Comparison of ENCODE assay signal across 26 cellular contexts in genomic region chr20:50704514-50704913, GRCh38. TPM values are rescaled to one million over a fixed set of nuclear protein-coding genes. Genes with fewer than 3 reads are reported as not detected.
"Had no signal": no experiment of that assay in that cellular context is flagged by ENCODE, and none has a peak within 500 bp of the region (broad histone marks: within the 10 kb centered on the region; RNA-seq: fewer than 3 reads in every experiment).

No MANE protein-coding gene starts in this region.

- H3K9me3 ChIP-seq: adrenal gland, body of pancreas, breast epithelium, Peyer's patch had no signal

- H3K9me3 Mint-ChIP-seq: activated CD4-positive, alpha-beta T cell treated with anti-CD3 and anti-CD28 coated beads, Interleukin-2, amount 10 ng/mL, durations not matched to agents 7 days and 5 days; activated naive CD4-positive, alpha-beta T cell treated with anti-CD3 and anti-CD28 coated beads for 36 hours; activated naive CD4-positive, alpha-beta T cell treated with anti-CD3 and anti-CD28 coated beads, Interleukin-2, amount 50 U/mL, for 72 hours; activated T-cell treated with anti-CD3 and anti-CD28 coated beads, Interleukin-2, amount 50 U/mL, for 24 hours; activated T-helper 1 cell treated with anti-CD3 and anti-CD28 coated beads, Interleukin-12 subunit alpha, Interleukin-12 subunit beta, Interleukin-2, Interleukin-4 antibody, amounts not matched to agents 30 ng/mL and 10 ng/mL and 1 ng/mL, durations not matched to agents 14 hours and 24 hours and 36 hours had no signal

- H3K36me3 ChIP-seq: adrenal gland, breast epithelium, Peyer's patch had no signal

- H3K36me3 Mint-ChIP-seq: activated naive CD4-positive, alpha-beta T cell treated with anti-CD3 and anti-CD28 coated beads, Interleukin-2, amount 50 U/mL, for 72 hours had no signal

- FAIRE-seq: astrocyte had no signal

- H3K4me3 Mint-ChIP-seq: activated CD4-positive, alpha-beta T cell treated with anti-CD3 and anti-CD28 coated beads for 36 hours; activated CD4-positive, alpha-beta T cell treated with anti-CD3 and anti-CD28 coated beads, Interleukin-2, amount 10 ng/mL, durations not matched to agents 7 days and 5 days; activated CD8-positive, alpha-beta T cell treated with anti-CD3 and anti-CD28 coated beads, Interleukin-2, amount 10 ng/mL, durations not matched to agents 7 days and 5 days; activated naive CD4-positive, alpha-beta T cell treated with anti-CD3 and anti-CD28 coated beads for 36 hours; activated T-cell treated with anti-CD3 and anti-CD28 coated beads, Interleukin-2, amount 50 U/mL, for 24 hours; activated T-helper 1 cell treated with anti-CD3 and anti-CD28 coated beads, Interleukin-12 subunit alpha, Interleukin-12 subunit beta, Interleukin-2, Interleukin-4 antibody, amounts not matched to agents 30 ng/mL and 10 ng/mL and 1 ng/mL, durations not matched to agents 14 hours and 24 hours and 36 hours had no signal

- H3K4me1 ChIP-seq: adrenal gland, breast epithelium, Peyer's patch had no signal

- ATAC-seq: activated CD4-positive, alpha-beta T cell treated with anti-CD3 and anti-CD28 coated beads for 36 hours; activated CD4-positive, CD25-positive, alpha-beta regulatory T cell treated with anti-CD3 and anti-CD28 coated beads, Interleukin-2, amount 50 U/mL, for 24 hours; activated naive CD4-positive, alpha-beta T cell treated with anti-CD3 and anti-CD28 coated beads, Interleukin-2, amount 50 U/mL, for 72 hours; body of pancreas; Right ventricle myocardium inferior had no signal

- H3K27me3 ChIP-seq: adrenal gland, body of pancreas, breast epithelium, Peyer's patch had no signal

- DNase-seq: activated CD4-positive, alpha-beta T cell treated with anti-CD3 and anti-CD28 coated beads for 36 hours; activated CD4-positive, alpha-beta T cell treated with anti-CD3 and anti-CD28 coated beads, Interleukin-2, amount 10 ng/mL, durations not matched to agents 7 days and 5 days; activated CD4-positive, alpha-beta T cell treated with anti-CD3 and anti-CD28 coated beads, Interleukin-2, amount 50 U/mL, for 48 hours; activated gamma-delta T cell treated with Interleukin-2 at 50 U/mL for 16 hours; activated naive CD4-positive, alpha-beta T cell treated with anti-CD3 and anti-CD28 coated beads for 36 hours; activated T-cell treated with anti-CD3 and anti-CD28 coated beads, Interleukin-2, amount 50 U/mL, for 24 hours; adrenal gland; body of pancreas; NCI-H1105; NCI-H1436; NCI-H1694; NCI-H2029; NCI-H345; NCI-H524 treated with DMSO at 0.1 percent for 48 hours; Peyer's patch; RPMI8226; T1000 had no signal

- H3K4me3 ChIP-seq: adrenal gland, body of pancreas, breast epithelium, Peyer's patch had no signal

- H3K27ac ChIP-seq: adrenal gland, body of pancreas, breast epithelium, Peyer's patch had no signal

- H3K27ac Mint-ChIP-seq: activated CD4-positive, alpha-beta T cell treated with anti-CD3 and anti-CD28 coated beads for 36 hours; activated CD4-positive, alpha-beta T cell treated with anti-CD3 and anti-CD28 coated beads, Interleukin-2, amount 10 ng/mL, durations not matched to agents 7 days and 5 days; activated naive CD4-positive, alpha-beta T cell treated with anti-CD3 and anti-CD28 coated beads for 36 hours; activated naive CD4-positive, alpha-beta T cell treated with anti-CD3 and anti-CD28 coated beads, Interleukin-2, amount 50 U/mL, for 72 hours; activated T-cell treated with anti-CD3 and anti-CD28 coated beads, Interleukin-2, amount 50 U/mL, for 24 hours; activated T-helper 1 cell treated with anti-CD3 and anti-CD28 coated beads, Interleukin-12 subunit alpha, Interleukin-12 subunit beta, Interleukin-2, Interleukin-4 antibody, amounts not matched to agents 30 ng/mL and 10 ng/mL and 1 ng/mL, durations not matched to agents 14 hours and 24 hours and 36 hours had no signal

- H3K4me1 Mint-ChIP-seq: activated CD4-positive, alpha-beta T cell treated with anti-CD3 and anti-CD28 coated beads for 36 hours; activated CD4-positive, alpha-beta T cell treated with anti-CD3 and anti-CD28 coated beads, Interleukin-2, amount 10 ng/mL, durations not matched to agents 7 days and 5 days had no signal

RNA-seq across cellular contexts. Expression of gene RIPOR3, which starts 13.2 kb away (rescaled TPM):
- total RNA-seq: activated CD4-positive, alpha-beta T cell treated with anti-CD3 and anti-CD28 coated beads for 36 hours; activated CD4-positive, alpha-beta T cell treated with anti-CD3 and anti-CD28 coated beads, Interleukin-2, amount 10 ng/mL, durations not matched to agents 7 days and 5 days; activated CD8-positive, alpha-beta T cell treated with anti-CD3 and anti-CD28 coated beads, Interleukin-2, amount 10 ng/mL, durations not matched to agents 7 days and 5 days; activated naive CD4-positive, alpha-beta T cell treated with anti-CD3 and anti-CD28 coated beads for 36 hours; activated T-helper 1 cell treated with anti-CD3 and anti-CD28 coated beads, Interleukin-12 subunit alpha, Interleukin-12 subunit beta, Interleukin-2, Interleukin-4 antibody, amounts not matched to agents 30 ng/mL and 10 ng/mL and 1 ng/mL, durations not matched to agents 14 hours and 24 hours and 36 hours; T-helper 1 cell treated with Interleukin-12 subunit alpha and Interleukin-12 subunit beta and Interleukin-4 antibody, amounts not matched to agents 30 ng/mL and 1 ng/mL, for 36 hours; T-helper 2 cell treated with Interferon-gamma antibody and Interleukin-4, amounts not matched to agents 100 ng/mL and 5 ng/mL, for 36 hours had no signal
